Comparison of ENCODE assay signal across 2 cellular contexts in the genomic region with DNA sequence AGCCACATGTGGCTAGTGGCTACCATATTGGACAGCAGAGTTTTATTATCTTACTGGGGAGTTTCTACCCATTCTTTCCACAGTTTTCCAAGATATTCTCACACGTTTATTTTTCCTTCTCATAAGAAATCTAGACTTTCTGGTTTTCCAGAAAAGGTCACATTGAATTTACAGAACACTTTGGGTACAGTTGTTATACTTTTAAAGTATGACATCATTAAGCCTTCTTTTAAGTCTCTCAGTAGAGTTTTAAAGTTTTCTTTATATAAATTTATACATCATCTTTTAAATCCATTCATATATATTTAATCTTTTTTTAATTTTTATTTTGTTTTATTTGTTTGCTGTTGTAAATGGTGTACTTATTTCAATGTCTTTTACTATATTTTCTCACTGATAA.
TF ChIP-seq lines count a peak whose summit lies in the region.

No MANE protein-coding gene starts in this region.

TF ChIP-seq in HepG2, 621 proteins besides CTCF, POLR2A, EP300 and RAD21 (continued from another document):
- TF ChIP-seq ATF7 (IDR thresholded peaks at IDR 0.05): peak; percentile 83
- no peak for TF ChIP-seq ATF7 (CRISPR knock-in tag; IDR thresholded peaks at IDR 0.05)

TF ChIP-seq in HEK293, 187 proteins besides CTCF, POLR2A, EP300 and RAD21 (continued from another document):
- TF ChIP-seq, protein P1, sequence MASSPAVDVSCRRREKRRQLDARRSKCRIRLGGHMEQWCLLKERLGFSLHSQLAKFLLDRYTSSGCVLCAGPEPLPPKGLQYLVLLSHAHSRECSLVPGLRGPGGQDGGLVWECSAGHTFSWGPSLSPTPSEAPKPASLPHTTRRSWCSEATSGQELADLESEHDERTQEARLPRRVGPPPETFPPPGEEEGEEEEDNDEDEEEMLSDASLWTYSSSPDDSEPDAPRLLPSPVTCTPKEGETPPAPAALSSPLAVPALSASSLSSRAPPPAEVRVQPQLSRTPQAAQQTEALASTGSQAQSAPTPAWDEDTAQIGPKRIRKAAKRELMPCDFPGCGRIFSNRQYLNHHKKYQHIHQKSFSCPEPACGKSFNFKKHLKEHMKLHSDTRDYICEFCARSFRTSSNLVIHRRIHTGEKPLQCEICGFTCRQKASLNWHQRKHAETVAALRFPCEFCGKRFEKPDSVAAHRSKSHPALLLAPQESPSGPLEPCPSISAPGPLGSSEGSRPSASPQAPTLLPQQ (tag by site-specific recombination; IDR thresholded peaks at IDR 0.05): no peak
